4 cellular contexts compared by ENCODE assay signal in genomic region chr1:152312169-152312568, GRCh38. TPM values are rescaled to one million over a fixed set of nuclear protein-coding genes. Genes with fewer than 3 reads are reported as not detected.
"Had no signal": no experiment of that assay in that cellular context is flagged by ENCODE, and none has a peak within 500 bp of the region (broad histone marks: within the 10 kb centered on the region; RNA-seq: fewer than 3 reads in every experiment).

No MANE protein-coding gene starts in this region.

RNA-seq across cellular contexts. Expression of gene FLG, which starts 12.9 kb away (rescaled TPM):
- total RNA-seq: NCI-H460 had no signal

RNA-seq across cellular contexts. Expression of gene FLG2, which starts 47.6 kb away (rescaled TPM):
- total RNA-seq: LHCN-M2, M059J, MCF 10A had no signal
